17 cellular contexts compared by ENCODE assay signal in genomic region chr4:54185380-54185779, GRCh38. TPM values are rescaled to one million over a fixed set of nuclear protein-coding genes. Genes with fewer than 3 reads are reported as not detected.
"Had no signal": no experiment of that assay in that cellular context is flagged by ENCODE, and none has a peak within 500 bp of the region (broad histone marks: within the 10 kb centered on the region; RNA-seq: fewer than 3 reads in every experiment).

No MANE protein-coding gene starts in this region.

- H3K36me3 Mint-ChIP-seq: memory B cell; natural killer cell treated with Interleukin-12 subunit alpha and Interleukin-12 subunit beta and Interleukin-15 and Interleukin-18, amount 100 ng/mL, for 72 hours; type B pancreatic cell had no signal

- H3K36me3 ChIP-seq: left ventricle myocardium inferior had no signal

- H3K27ac ChIP-seq: left ventricle myocardium inferior, skin epidermis had no signal

- H3K27me3 Mint-ChIP-seq: type B pancreatic cell had no signal

- H3K4me3 Mint-ChIP-seq: activated naive CD4-positive, alpha-beta T cell treated with anti-CD3 and anti-CD28 coated beads for 36 hours; activated naive CD8-positive, alpha-beta T cell treated with anti-CD3 and anti-CD28 coated beads, Interleukin-2, amount 50 U/mL, for 24 hours; memory B cell; natural killer cell treated with Interleukin-12 subunit alpha and Interleukin-12 subunit beta and Interleukin-15 and Interleukin-18, amount 100 ng/mL, for 72 hours; type B pancreatic cell had no signal

- H3K27ac Mint-ChIP-seq: activated naive CD4-positive, alpha-beta T cell treated with anti-CD3 and anti-CD28 coated beads for 36 hours; activated naive CD8-positive, alpha-beta T cell treated with anti-CD3 and anti-CD28 coated beads, Interleukin-2, amount 50 U/mL, for 24 hours; memory B cell; natural killer cell treated with Interleukin-12 subunit alpha and Interleukin-12 subunit beta and Interleukin-15 and Interleukin-18, amount 100 ng/mL, for 72 hours; type B pancreatic cell had no signal

- H3K9me3 ChIP-seq: left ventricle myocardium inferior had no signal

- DNase-seq: activated CD4-positive, alpha-beta T cell treated with anti-CD3 and anti-CD28 coated beads, Interleukin-2, amount 50 U/mL, for 1 hour; activated CD8-positive, alpha-beta memory T cell treated with anti-CD3 and anti-CD28 coated beads for 24 hours; activated naive CD4-positive, alpha-beta T cell treated with anti-CD3 and anti-CD28 coated beads for 36 hours; activated naive CD8-positive, alpha-beta T cell treated with anti-CD3 and anti-CD28 coated beads, Interleukin-2, amount 50 U/mL, for 24 hours; aorta; cerebellar nuclear complex; effector CD8-positive, alpha-beta T cell; foreskin fibroblast; left ventricle myocardium inferior; stimulated activated CD4-positive, alpha-beta T cell treated with anti-CD3 and anti-CD28 coated beads, Interleukin-15, amount 100 ng/mL, for 24 hours; stimulated activated CD4-positive, alpha-beta T cell treated with anti-CD3 and anti-CD28 coated beads, Interleukin-4, amount 100 ng/mL, for 24 hours; stimulated activated naive CD4-positive, alpha-beta T cell had no signal

- ATAC-seq: activated naive CD8-positive, alpha-beta T cell treated with anti-CD3 and anti-CD28 coated beads, Interleukin-2, amount 50 U/mL, for 24 hours; natural killer cell treated with Interleukin-12 subunit alpha and Interleukin-12 subunit beta and Interleukin-15 and Interleukin-18, amount 100 ng/mL, for 72 hours had no signal

- H3K4me3 ChIP-seq: left ventricle myocardium inferior, skin epidermis had no signal

- H3K4me1 Mint-ChIP-seq: activated naive CD8-positive, alpha-beta T cell treated with anti-CD3 and anti-CD28 coated beads, Interleukin-2, amount 50 U/mL, for 24 hours; memory B cell had no signal

- FAIRE-seq: endothelial cell of umbilical vein had no signal

RNA-seq across cellular contexts. Expression of gene PDGFRA, which starts 43.7 kb away (rescaled TPM):
- total RNA-seq: activated naive CD4-positive, alpha-beta T cell treated with anti-CD3 and anti-CD28 coated beads for 36 hours had no signal
